ENCODE assay signal across 8 cellular contexts in genomic region chr16:14015948-14016347, GRCh38. TPM values are rescaled to one million over a fixed set of nuclear protein-coding genes. Genes with fewer than 3 reads are reported as not detected.
DNase-seq lines count a peak whose midpoint lies in the region; ATAC-seq and TF ChIP-seq lines count a peak whose summit lies in the region.

No MANE protein-coding gene starts in this region.

- in situ Hi-C loops in mammary epithelial cell (cut with MboI; ENCODE audit: low sequenced_read_pairs in 2 of 2) = no loop called here
- in situ Hi-C loops in KBM-7 (cut with MboI; ENCODE audit: low pct_unique_long_range_greater_than_20kb, low sequenced_read_pairs) = no loop called here

- H3K79me2 ChIP-seq in mammary epithelial cell (ENCODE audit: insufficient read depth, low read length) = no peaks in the 10 kb centered on the region

- peaks cover 11% of the 10 kb centered on the region for H3K4me1 ChIP-seq in HEK293 (ENCODE audit: control insufficient read depth, insufficient read depth, low read length)
- H3K4me1 ChIP-seq in mammary epithelial cell (ENCODE audit: insufficient read depth, low read length) = no peaks in the 10 kb centered on the region

- no TSS peak for BruUV-seq in mammary epithelial cell (replicated peaks; lab: Mats Ljungman, UMichigan)

- H3K27me3 ChIP-seq in mammary epithelial cell (ENCODE audit: insufficient read depth, low read length) = no peaks in the 10 kb centered on the region

- TF ChIP-seq CTCF in HEK293 (tag by site-specific recombination; IDR thresholded peaks at IDR 0.05) (no peak), mammary epithelial cell (conservative IDR thresholded peaks at IDR 0.05 in 1 of 2, IDR thresholded peaks at IDR 0.05 in 1 of 2; ENCODE audit: extremely low read depth in 1 of 2, insufficient read depth in 1 of 2, low read depth in 1 of 2, low read length in 2 of 2) (no peak)

- intact Hi-C loops in mammary epithelial cell (cut with micrococcal nuclease) = no loop called here

- H4K20me1 ChIP-seq in mammary epithelial cell (ENCODE audit: insufficient read depth, low read length) = no peaks in the 10 kb centered on the region

- CTCF ChIA-PET in HEK293 (lab: Yijun Ruan, JAX) (interaction anchor here (0.6 to 1.3 kb wide), 3 partner anchors 121 to 1562 kb away, joined by 4 read pairs; no protein-coding TSS in a partner anchor), mammary epithelial cell (lab: Charles Lee; ENCODE audit: low non-redundant PET) (no interaction called here)

- H3K9ac ChIP-seq in mammary epithelial cell (ENCODE audit: insufficient read depth, low read length) = no peak overlapping the region

- no peak overlapping the region for H3K4me3 ChIP-seq in HEK293 (ENCODE audit: low read depth, low read length)
- H3K4me3 ChIP-seq in mammary epithelial cell (replicated peaks in 1 of 3; ENCODE audit: insufficient read depth in 1 of 3, low read depth in 2 of 3, low read length in 3 of 3) = no peak overlapping the region

- DNase-seq in mammary epithelial cell (peak; percentile 55), iris pigment epithelial cell (ENCODE audit: low read depth) (peak; percentile 92), KBM-7 (no peak), DMS153 treated with DMSO at 0.1 percent for 48 hours (lab: John Stamatoyannopoulos, UW; ENCODE audit: unreplicated experiment) (no peak)
- DNase-seq in stimulated activated CD4-positive, alpha-beta T cell treated with anti-CD3 and anti-CD28 coated beads, Interleukin-2, amount 100 ng/mL, for 48 hours = no peak

- H3K4me2 ChIP-seq in mammary epithelial cell (ENCODE audit: insufficient read depth, low read depth, low read length) = no peak overlapping the region

- WGBS in mammary epithelial cell (ENCODE audit: low coverage, missing lambda C conversion rate) = 50% methylated on average over 2 of the region's 2 CpGs

- POLR2A ChIA-PET in HEK293 (lab: Yijun Ruan, JAX) = no interaction called here

- no peaks in the 10 kb centered on the region for H3K9me3 ChIP-seq in HEK293 (ENCODE audit: control insufficient read depth, insufficient read depth, low read depth, low read length)
- no peaks in the 10 kb centered on the region for H3K9me3 ChIP-seq in mammary epithelial cell (replicated peaks; ENCODE audit: insufficient read depth, low read length)

- dilution Hi-C loops in mammary epithelial cell (cut with HindIII; ENCODE audit: low sequenced_read_pairs) = no loop called here

- H3K27ac ChIP-seq in HEK293 (ENCODE audit: extremely low read depth, low read depth, low read length) = no peak overlapping the region
- no peak overlapping the region for H3K27ac ChIP-seq in mammary epithelial cell (ENCODE audit: insufficient read depth, low read depth, low read length)
- peak overlapping the region; percentile 74 for H3K27ac ChIP-seq in temporal lobe (ENCODE audit: low read depth, low read length)

- no peak overlapping the region for H2AFZ ChIP-seq in mammary epithelial cell (ENCODE audit: low read depth, low read length)

- H3K36me3 ChIP-seq in HEK293 (ENCODE audit: control insufficient read depth in 2 of 2, insufficient read depth in 1 of 2, low read length in 2 of 2) (no peaks in the 10 kb centered on the region), mammary epithelial cell (ENCODE audit: insufficient read depth, low read length) (no peaks in the 10 kb centered on the region)

- ATAC-seq in HG02798 (IDR thresholded peaks at IDR 0.05; ENCODE audit: poor library complexity, unreplicated experiment) = no peak

TF ChIP-seq in HEK293, 187 proteins besides CTCF, POLR2A, EP300 and RAD21:
- TF ChIP-seq ZNF449 (tag by site-specific recombination; IDR thresholded peaks at IDR 0.05) = no peak
- no peak for TF ChIP-seq PRDM10 (tag by site-specific recombination; IDR thresholded peaks at IDR 0.05)
- TF ChIP-seq ZBTB8A (tag by site-specific recombination; IDR thresholded peaks at IDR 0.05) = no peak
- TF ChIP-seq ZNF692 (tag by site-specific recombination; IDR thresholded peaks at IDR 0.05) = peak; percentile 59

RNA-seq across cellular contexts. Expression of gene MRTFB, which starts 55.2 kb away (rescaled TPM):
- total RNA-seq in mammary epithelial cell = 10 to 100 TPM; 22.8 to 33.8 TPM
- polyA plus RNA-seq in mammary epithelial cell = 9.2 TPM
- polyA minus RNA-seq in mammary epithelial cell = 62.2 TPM
- 36.9 TPM for total RNA-seq in temporal lobe

Comparison
In these comparisons a context has a peak if more than half of its experiments do, and no peak if none do; other contexts are left out.
1. DNase-seq: peak in mammary epithelial cell (single experiment) and iris pigment epithelial cell (single experiment); none in KBM-7 (single experiment), stimulated activated CD4-positive, alpha-beta T cell treated with anti-CD3 and anti-CD28 coated beads, Interleukin-2, amount 100 ng/mL, for 48 hours (0 of 2) and DMS153 treated with DMSO at 0.1 percent for 48 hours (single experiment).